Comparison of ENCODE assay signal across 20 cellular contexts in the genomic region with DNA sequence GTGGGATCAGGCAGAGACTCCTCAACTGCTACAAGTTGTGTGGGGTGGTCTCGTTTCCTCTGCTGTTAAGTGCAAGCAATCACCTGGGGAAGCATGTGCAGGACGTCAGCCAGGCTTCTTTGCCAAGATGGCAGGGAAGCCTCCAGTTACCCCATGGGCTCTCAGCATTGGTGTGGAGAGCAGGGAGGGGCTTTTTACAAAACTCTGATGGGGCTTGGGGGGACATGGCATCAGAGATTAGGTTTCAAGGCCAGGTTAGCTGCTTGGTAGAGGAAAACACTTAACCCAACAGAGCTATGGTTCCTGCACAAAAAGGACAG. TPM values are rescaled to one million over a fixed set of nuclear protein-coding genes. Genes with fewer than 3 reads are reported as not detected.
DNase-seq lines count a peak whose midpoint lies in the region; ATAC-seq and TF ChIP-seq lines count a peak whose summit lies in the region.
"Had no signal": no experiment of that assay in that cellular context is flagged by ENCODE, and none has a peak within 500 bp of the region (broad histone marks: within the 10 kb centered on the region; RNA-seq: fewer than 3 reads in every experiment).

No MANE protein-coding gene starts in this region.

- H3K9me3 ChIP-seq in cardiac muscle cell (ENCODE audit: low read depth): no peaks in the 10 kb centered on the region
- H3K9me3 ChIP-seq: BLaER1 treated with 17β-estradiol and CSF1 and Interleukin-3, amounts not matched to agents 10 nM and 100 nM had no signal

- H3K4me3 Mint-ChIP-seq in nephron progenitor cell (no peak overlapping the region), type B pancreatic cell (no peak overlapping the region)
- H3K4me3 Mint-ChIP-seq in stimulated activated naive B cell treated with anti-CD40 and anti-IgM and Interleukin-4, amounts not matched to agents 10 μg/mL and 1 μg/mL and 100 μg/mL, for 72 hours: no peak overlapping the region
- H3K4me3 Mint-ChIP-seq in activated T-helper 2 cell treated with anti-CD3 and anti-CD28 coated beads, Interferon-gamma antibody, Interleukin-2, Interleukin-4, amounts not matched to agents 10 μg/mL and 5 μg/mL and 100 μg/mL, durations not matched to agents 14 hours and 24 hours and 36 hours (ENCODE audit: low read depth): no peak overlapping the region
- H3K4me3 Mint-ChIP-seq: B cell; CD8-positive, alpha-beta memory T cell; H9; IgD-negative memory B cell had no signal

- no peaks in the 10 kb centered on the region for H3K27me3 ChIP-seq in cardiac muscle cell
- H3K27me3 ChIP-seq: BLaER1 treated with 17β-estradiol and CSF1 and Interleukin-3, amounts not matched to agents 10 nM and 100 nM had no signal

- H3K27me3 Mint-ChIP-seq in nephron progenitor cell (ENCODE audit: low read depth, poor library complexity): no peaks in the 10 kb centered on the region
- H3K27me3 Mint-ChIP-seq in stimulated activated naive B cell treated with anti-CD40 and anti-IgM and Interleukin-4, amounts not matched to agents 10 μg/mL and 1 μg/mL and 100 μg/mL, for 72 hours: no peaks in the 10 kb centered on the region
- H3K27me3 Mint-ChIP-seq in activated T-helper 2 cell treated with anti-CD3 and anti-CD28 coated beads, Interferon-gamma antibody, Interleukin-2, Interleukin-4, amounts not matched to agents 10 μg/mL and 5 μg/mL and 100 μg/mL, durations not matched to agents 14 hours and 24 hours and 36 hours (ENCODE audit: low read depth): no peaks in the 10 kb centered on the region
- no peaks in the 10 kb centered on the region for H3K27me3 Mint-ChIP-seq in type B pancreatic cell
- H3K27me3 Mint-ChIP-seq: B cell; CD8-positive, alpha-beta memory T cell; IgD-negative memory B cell had no signal

- TF ChIP-seq CTCF in cardiac muscle cell (IDR thresholded peaks at IDR 0.05; ENCODE audit: low read depth, low read length): no peak
- TF ChIP-seq CTCF in RWPE1 (conservative IDR thresholded peaks at IDR 0.05; ENCODE audit: low read depth): no peak
- TF ChIP-seq CTCF in nephron progenitor cell (IDR thresholded peaks at IDR 0.05): no peak
- TF ChIP-seq CTCF in type B pancreatic cell (conservative IDR thresholded peaks at IDR 0.05): no peak

- H3K4me3 ChIP-seq in cardiac muscle cell: no peak overlapping the region
- H3K4me3 ChIP-seq: BLaER1 treated with 17β-estradiol and CSF1 and Interleukin-3, amounts not matched to agents 10 nM and 100 nM; GM23248 had no signal

- DNase-seq in cardiac muscle cell (ENCODE audit: low read depth in 1 of 2, low spot score in 1 of 2) (no peak), Right ventricle myocardium superior (no peak), RWPE1 (ENCODE audit: low spot score) (no peak), nephron progenitor cell (no peak), islet precursor cell (no peak), type B pancreatic cell (ENCODE audit: extremely low spot score, unreplicated experiment) (no peak)
- DNase-seq in stimulated activated naive B cell treated with anti-CD40 and anti-IgM and Interleukin-4, amounts not matched to agents 10 μg/mL and 1 μg/mL and 100 μg/mL, for 72 hours: no peak
- no peak for DNase-seq in activated T-helper 2 cell treated with anti-CD3 and anti-CD28 coated beads, Interferon-gamma antibody, Interleukin-2, Interleukin-4, amounts not matched to agents 10 μg/mL and 5 μg/mL and 100 μg/mL, durations not matched to agents 14 hours and 24 hours and 36 hours (ENCODE audit: low spot score)
- DNase-seq: CD8-positive, alpha-beta memory T cell; COR-L47; DMS 273 treated with DMSO at 0.1 percent for 48 hours; DMS53; DND-41; EL; GM23248; H9 had no signal

- H3K27ac ChIP-seq in cardiac muscle cell: peak overlapping the region; percentile 9
- peak overlapping the region; percentile 82; the same call in 1 of the 2 replicates for H3K27ac ChIP-seq in RWPE1
- H3K27ac ChIP-seq: BLaER1 treated with 17β-estradiol and CSF1 and Interleukin-3, amounts not matched to agents 10 nM and 100 nM; GM23248 had no signal

- intact Hi-C loops in Right ventricle myocardium superior (cut with DNase I): no loop called here
- intact Hi-C loops in activated T-helper 2 cell treated with anti-CD3 and anti-CD28 coated beads, Interferon-gamma antibody, Interleukin-2, Interleukin-4, amounts not matched to agents 10 μg/mL and 5 μg/mL and 100 μg/mL, durations not matched to agents 14 hours and 24 hours and 36 hours (cut with micrococcal nuclease): no loop called here

- CTCF ChIA-PET in RWPE1 (lab: Yijun Ruan, JAX): no interaction called here

- H3K27ac Mint-ChIP-seq in nephron progenitor cell (peak overlapping the region; percentile 68), type B pancreatic cell (no peak overlapping the region)
- peak overlapping the region; percentile 73 for H3K27ac Mint-ChIP-seq in stimulated activated naive B cell treated with anti-CD40 and anti-IgM and Interleukin-4, amounts not matched to agents 10 μg/mL and 1 μg/mL and 100 μg/mL, for 72 hours
- no peak overlapping the region for H3K27ac Mint-ChIP-seq in activated T-helper 2 cell treated with anti-CD3 and anti-CD28 coated beads, Interferon-gamma antibody, Interleukin-2, Interleukin-4, amounts not matched to agents 10 μg/mL and 5 μg/mL and 100 μg/mL, durations not matched to agents 14 hours and 24 hours and 36 hours
- H3K27ac Mint-ChIP-seq: B cell, IgD-negative memory B cell had no signal

- H3K4me1 Mint-ChIP-seq in nephron progenitor cell (peaks cover 25% of the 10 kb centered on the region), type B pancreatic cell (ENCODE audit: unreplicated experiment) (peaks cover 10% of the 10 kb centered on the region)
- peaks cover 0 to 6% of the 10 kb centered on the region in 2 donors for H3K4me1 Mint-ChIP-seq in stimulated activated naive B cell treated with anti-CD40 and anti-IgM and Interleukin-4, amounts not matched to agents 10 μg/mL and 1 μg/mL and 100 μg/mL, for 72 hours
- peaks cover 3% of the 10 kb centered on the region for H3K4me1 Mint-ChIP-seq in activated T-helper 2 cell treated with anti-CD3 and anti-CD28 coated beads, Interferon-gamma antibody, Interleukin-2, Interleukin-4, amounts not matched to agents 10 μg/mL and 5 μg/mL and 100 μg/mL, durations not matched to agents 14 hours and 24 hours and 36 hours (ENCODE audit: low read depth)
- H3K4me1 Mint-ChIP-seq: B cell had no signal

- H3K36me3 Mint-ChIP-seq in nephron progenitor cell (ENCODE audit: low read depth) (peaks cover 13% of the 10 kb centered on the region), type B pancreatic cell (peaks cover 3% of the 10 kb centered on the region)
- peaks cover 6 to 19% of the 10 kb centered on the region in 2 donors for H3K36me3 Mint-ChIP-seq in stimulated activated naive B cell treated with anti-CD40 and anti-IgM and Interleukin-4, amounts not matched to agents 10 μg/mL and 1 μg/mL and 100 μg/mL, for 72 hours
- H3K36me3 Mint-ChIP-seq in activated T-helper 2 cell treated with anti-CD3 and anti-CD28 coated beads, Interferon-gamma antibody, Interleukin-2, Interleukin-4, amounts not matched to agents 10 μg/mL and 5 μg/mL and 100 μg/mL, durations not matched to agents 14 hours and 24 hours and 36 hours (ENCODE audit: low read depth): peaks cover 21% of the 10 kb centered on the region

- H3K36me3 ChIP-seq in cardiac muscle cell: peaks cover 12% of the 10 kb centered on the region

- no peaks in the 10 kb centered on the region for H3K9me3 Mint-ChIP-seq in nephron progenitor cell
- H3K9me3 Mint-ChIP-seq in stimulated activated naive B cell treated with anti-CD40 and anti-IgM and Interleukin-4, amounts not matched to agents 10 μg/mL and 1 μg/mL and 100 μg/mL, for 72 hours: no peaks in the 10 kb centered on the region
- no peaks in the 10 kb centered on the region for H3K9me3 Mint-ChIP-seq in activated T-helper 2 cell treated with anti-CD3 and anti-CD28 coated beads, Interferon-gamma antibody, Interleukin-2, Interleukin-4, amounts not matched to agents 10 μg/mL and 5 μg/mL and 100 μg/mL, durations not matched to agents 14 hours and 24 hours and 36 hours
- no peaks in the 10 kb centered on the region for H3K9me3 Mint-ChIP-seq in type B pancreatic cell
- H3K9me3 Mint-ChIP-seq: CD8-positive, alpha-beta memory T cell; H9; IgD-negative memory B cell had no signal

- H3K4me1 ChIP-seq in cardiac muscle cell (ENCODE audit: low read depth): peaks cover 9% of the 10 kb centered on the region

- POLR2A ChIA-PET in RWPE1 (lab: Yijun Ruan, JAX; ENCODE audit: low non-redundant PET): no interaction called here

- ATAC-seq in Right ventricle myocardium superior (ENCODE audit: poor library complexity): no peak
- ATAC-seq in stimulated activated naive B cell treated with anti-CD40 and anti-IgM and Interleukin-4, amounts not matched to agents 10 μg/mL and 1 μg/mL and 100 μg/mL, for 72 hours (replicated peaks): no peak
- ATAC-seq: HepG2 had no signal

RNA-seq across cellular contexts. Expression of a gene that starts 10.3 kb away (rescaled TPM):
- total RNA-seq in cardiac muscle cell: 95.7 and 101 TPM in 2 replicates
- 36.9 and 37.3 TPM in 2 replicates for polyA plus RNA-seq in cardiac muscle cell
- 32.7 TPM for total RNA-seq in Right ventricle myocardium superior
- total RNA-seq in activated T-helper 2 cell treated with anti-CD3 and anti-CD28 coated beads, Interferon-gamma antibody, Interleukin-2, Interleukin-4, amounts not matched to agents 10 μg/mL and 5 μg/mL and 100 μg/mL, durations not matched to agents 14 hours and 24 hours and 36 hours: 6.8 and 7.9 TPM in 2 replicates
- 17.9 and 31.2 TPM in 2 replicates for total RNA-seq in type B pancreatic cell (ENCODE audit: low replicate concordance)

RNA-seq across cellular contexts. Expression of a gene that starts 12.3 kb away (rescaled TPM):
- 227 and 303 TPM in 2 replicates for total RNA-seq in cardiac muscle cell
- 210 and 232 TPM in 2 replicates for polyA plus RNA-seq in cardiac muscle cell
- total RNA-seq in Right ventricle myocardium superior: 269 TPM
- 334 and 340 TPM in 2 replicates for total RNA-seq in activated T-helper 2 cell treated with anti-CD3 and anti-CD28 coated beads, Interferon-gamma antibody, Interleukin-2, Interleukin-4, amounts not matched to agents 10 μg/mL and 5 μg/mL and 100 μg/mL, durations not matched to agents 14 hours and 24 hours and 36 hours
- 248 and 320 TPM in 2 replicates for total RNA-seq in type B pancreatic cell (ENCODE audit: low replicate concordance)

RNA-seq across cellular contexts. Expression of a gene that starts 44.0 kb away (rescaled TPM):
- total RNA-seq in cardiac muscle cell (31.0 and 40.1 TPM in 2 replicates), Right ventricle myocardium superior (8.1 TPM), type B pancreatic cell (ENCODE audit: low replicate concordance) (47.5 and 70.2 TPM in 2 replicates)
- polyA plus RNA-seq in cardiac muscle cell: 22.7 and 26.5 TPM in 2 replicates
- total RNA-seq in activated T-helper 2 cell treated with anti-CD3 and anti-CD28 coated beads, Interferon-gamma antibody, Interleukin-2, Interleukin-4, amounts not matched to agents 10 μg/mL and 5 μg/mL and 100 μg/mL, durations not matched to agents 14 hours and 24 hours and 36 hours: 70.7 and 75.0 TPM in 2 replicates

RNA-seq across cellular contexts. Expression of a gene that starts 44.3 kb away (rescaled TPM):
- total RNA-seq in cardiac muscle cell: 8.7 and 11.3 TPM in 2 replicates
- 2.9 and 3.9 TPM in 2 replicates for polyA plus RNA-seq in cardiac muscle cell
- total RNA-seq in Right ventricle myocardium superior: 11.5 TPM
- total RNA-seq in activated T-helper 2 cell treated with anti-CD3 and anti-CD28 coated beads, Interferon-gamma antibody, Interleukin-2, Interleukin-4, amounts not matched to agents 10 μg/mL and 5 μg/mL and 100 μg/mL, durations not matched to agents 14 hours and 24 hours and 36 hours: 16.5 and 16.8 TPM in 2 replicates
- 20.2 and 26.6 TPM in 2 replicates for total RNA-seq in type B pancreatic cell (ENCODE audit: low replicate concordance)

RNA-seq across cellular contexts. Expression of a gene that starts 45.4 kb away (rescaled TPM):
- total RNA-seq in cardiac muscle cell (81.5 and 83.8 TPM in 2 replicates), Right ventricle myocardium superior (7.9 TPM), type B pancreatic cell (ENCODE audit: low replicate concordance) (35.1 and 61.2 TPM in 2 replicates)
- 5.9 and 7.3 TPM in 2 replicates for polyA plus RNA-seq in cardiac muscle cell
- total RNA-seq in activated T-helper 2 cell treated with anti-CD3 and anti-CD28 coated beads, Interferon-gamma antibody, Interleukin-2, Interleukin-4, amounts not matched to agents 10 μg/mL and 5 μg/mL and 100 μg/mL, durations not matched to agents 14 hours and 24 hours and 36 hours: 23.0 and 24.7 TPM in 2 replicates

Comparison
In these comparisons a context has a peak if more than half of its experiments do, and no peak if none do; other contexts are left out.
1. H3K27ac Mint-ChIP-seq: peak in nephron progenitor cell (single experiment) and stimulated activated naive B cell treated with anti-CD40 and anti-IgM and Interleukin-4, amounts not matched to agents 10 μg/mL and 1 μg/mL and 100 μg/mL, for 72 hours (single experiment); none in activated T-helper 2 cell treated with anti-CD3 and anti-CD28 coated beads, Interferon-gamma antibody, Interleukin-2, Interleukin-4, amounts not matched to agents 10 μg/mL and 5 μg/mL and 100 μg/mL, durations not matched to agents 14 hours and 24 hours and 36 hours (single experiment) and type B pancreatic cell (single experiment).